Comparison of ENCODE assay signal across 8 cellular contexts in genomic region chr6:137927777-137928218, GRCh38.
A peak's percentile ranks its signal among the peaks of the same experiment; 100 is the strongest.
DNase-seq lines count a peak whose midpoint lies in the region; ATAC-seq, FAIRE-seq and TF ChIP-seq lines count a peak whose summit lies in the region.

No MANE protein-coding gene starts in this region.

- H3K27ac Mint-ChIP-seq in HFFc6 (no peak overlapping the region), Calu3 (ENCODE audit: unreplicated experiment) (no peak overlapping the region)

- H3K4me3 Mint-ChIP-seq in HFFc6 (peak overlapping the region; percentile 26; the same call in 1 of the 2 replicates), Calu3 (ENCODE audit: low read depth, unreplicated experiment) (no peak overlapping the region)

- H3K9me3 Mint-ChIP-seq in HFFc6 (no peaks in the 10 kb centered on the region), Calu3 (ENCODE audit: low read depth, unreplicated experiment) (no peaks in the 10 kb centered on the region)

- TF ChIP-seq POLR2A in thyroid gland (IDR thresholded peaks at IDR 0.05): no peak

- ATAC-seq in GM18499 (IDR thresholded peaks at IDR 0.05; ENCODE audit: insufficient read depth, unreplicated experiment) (peak; percentile 81), mucosa of descending colon (peak; percentile 65)

- H3K27me3 Mint-ChIP-seq in HFFc6 (ENCODE audit: insufficient read depth): peaks cover 1% of the 10 kb centered on the region; the same call in 1 of the 2 replicates
- no peaks in the 10 kb centered on the region for H3K27me3 Mint-ChIP-seq in Calu3 (ENCODE audit: unreplicated experiment)

- H3K36me3 ChIP-seq in mucosa of descending colon (ENCODE audit: low read depth) (no peaks in the 10 kb centered on the region), thyroid gland (no peaks in the 10 kb centered on the region)

- DNase-seq in HFFc6: no peak
- DNase-seq in NCI-H146 treated with DMSO at 0.1 percent for 48 hours (lab: John Stamatoyannopoulos, UW; ENCODE audit: unreplicated experiment): peak; percentile 9
- DNase-seq in activated T-cell treated with anti-CD3 and anti-CD28 coated beads for 4 hours: peak; percentile 66
- DNase-seq in mucosa of descending colon: peak in 2 of 3 donors; percentile 38 to 40
- DNase-seq in urothelium cell line (ENCODE audit: low spot score): peak; percentile 29
- DNase-seq in Calu3: no peak
- no peak for DNase-seq in thyroid gland

- TF ChIP-seq CTCF in HFFc6 (IDR thresholded peaks at IDR 0.05) (no peak), mucosa of descending colon (IDR thresholded peaks at IDR 0.05) (no peak), Calu3 (IDR thresholded peaks at IDR 0.05; ENCODE audit: unreplicated experiment) (no peak), thyroid gland (IDR thresholded peaks at IDR 0.05) (no peak)

- no peaks in the 10 kb centered on the region; the same call in 1 of the 2 replicates for H3K36me3 Mint-ChIP-seq in HFFc6 (ENCODE audit: low read depth)
- H3K36me3 Mint-ChIP-seq in Calu3 (ENCODE audit: insufficient read depth, unreplicated experiment): peaks cover 4% of the 10 kb centered on the region

- no peak for FAIRE-seq in urothelium cell line (lab: Jason Lieb, UNC)

- H3K4me1 ChIP-seq in mucosa of descending colon (ENCODE audit: low read depth) (no peaks in the 10 kb centered on the region), thyroid gland (peaks cover 0 to 7% of the 10 kb centered on the region in 2 donors)

- peaks cover 67% of the 10 kb centered on the region for H3K4me1 Mint-ChIP-seq in HFFc6 (ENCODE audit: low read depth)
- H3K4me1 Mint-ChIP-seq in Calu3 (ENCODE audit: low read depth, unreplicated experiment): peaks cover 21% of the 10 kb centered on the region

- CTCF ChIA-PET in Calu3 (lab: Charles Lee): no interaction called here

- H3K27ac ChIP-seq in thyroid gland: no peak overlapping the region

- 47 to 50% methylated on average over 8 of the region's 8 CpGs for WGBS in thyroid gland, 2 donors

- H3K9me3 ChIP-seq in mucosa of descending colon: no peaks in the 10 kb centered on the region
- H3K9me3 ChIP-seq in thyroid gland: no peaks in the 10 kb centered on the region

- intact Hi-C loops in mucosa of descending colon (cut with DNase I, micrococcal nuclease) (no loop called here), Calu3 (cut with micrococcal nuclease; ENCODE audit: unreplicated experiment) (no loop called here), thyroid gland (cut with DNase I) (no loop called here)

- BruUV-seq in Calu3 (replicated peaks; lab: Mats Ljungman, UMichigan): no TSS peak

- H3K4me3 ChIP-seq in mucosa of descending colon (no peak overlapping the region), thyroid gland (replicated peaks in 1 of 3) (no peak overlapping the region)

- no peaks in the 10 kb centered on the region for H3K27me3 ChIP-seq in thyroid gland

Comparison
In these comparisons a context has a peak if more than half of its experiments do, and no peak if none do; other contexts are left out.
1. DNase-seq: peak in NCI-H146 treated with DMSO at 0.1 percent for 48 hours (single experiment), activated T-cell treated with anti-CD3 and anti-CD28 coated beads for 4 hours (single experiment), mucosa of descending colon (2 of 3) and urothelium cell line (single experiment); none in HFFc6 (single experiment), Calu3 (single experiment) and thyroid gland (0 of 2).